Comparison of ENCODE assay signal across 1 cellular context in genomic region chr11:723120-723883, GRCh38.
TF ChIP-seq lines count a peak whose summit lies in the region.

No MANE protein-coding gene starts in this region.

TF ChIP-seq in endothelial cell of umbilical vein, 7 proteins besides CTCF, POLR2A, EP300 and RAD21:
- TF ChIP-seq GATA2 (IDR thresholded peaks at IDR 0.05; ENCODE audit: insufficient read depth, insufficient read length, low read depth, low read length) = no peak
- TF ChIP-seq POLR2AphosphoS5 (IDR thresholded peaks at IDR 0.05; ENCODE audit: insufficient read depth, low read depth, low read length) = no peak
- TF ChIP-seq FOS (IDR thresholded peaks at IDR 0.05; ENCODE audit: borderline replicate concordance, insufficient read depth, low read length) = no peak
- TF ChIP-seq JUN (IDR thresholded peaks at IDR 0.05; ENCODE audit: borderline replicate concordance, insufficient read depth, insufficient read length, low read depth) = no peak
- no peak for TF ChIP-seq EZH2 (IDR thresholded peaks at IDR 0.05; ENCODE audit: borderline replicate concordance, low read depth, low read length, severe bottlenecking)
- TF ChIP-seq MYC (IDR thresholded peaks at IDR 0.05; ENCODE audit: low read depth, low read length) = no peak
